Comparison of ENCODE assay signal across 14 cellular contexts in the genomic region with DNA sequence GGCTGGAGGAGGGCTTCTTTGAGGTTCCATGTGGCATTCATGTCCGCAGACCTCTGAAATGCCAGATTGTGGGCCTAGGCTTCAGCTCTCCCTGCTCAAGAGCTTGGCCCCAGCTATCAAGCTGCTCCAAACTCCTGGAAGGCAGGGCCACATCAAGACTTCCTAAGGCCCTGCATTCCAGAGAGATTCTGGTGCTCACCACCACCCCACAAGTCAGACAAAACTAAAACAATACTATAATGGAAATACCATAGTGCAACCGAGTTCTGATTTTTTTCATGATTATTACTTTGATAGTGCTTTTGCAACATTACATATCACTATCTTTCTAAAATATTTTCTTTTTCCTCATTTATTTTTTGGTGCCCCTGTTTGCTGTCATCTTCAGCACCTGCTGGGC.
DNase-seq lines count a peak whose midpoint lies in the region; ATAC-seq and TF ChIP-seq lines count a peak whose summit lies in the region.
"Had no signal": no experiment of that assay in that cellular context is flagged by ENCODE, and none has a peak within 500 bp of the region (broad histone marks: within the 10 kb centered on the region; RNA-seq: fewer than 3 reads in every experiment).

No MANE protein-coding gene starts in this region.

- H3K9me3 ChIP-seq in BLaER1 (peaks cover 40% of the 10 kb centered on the region), T-helper 17 cell (ENCODE audit: control insufficient read depth, low read length, poor library complexity, severe bottlenecking) (no peaks in the 10 kb centered on the region), prostate gland (no peaks in the 10 kb centered on the region), mammary epithelial cell (replicated peaks; ENCODE audit: insufficient read depth, low read length) (no peaks in the 10 kb centered on the region), H9 (ENCODE audit: control insufficient read depth, low read depth, low read length) (no peaks in the 10 kb centered on the region)
- H3K9me3 ChIP-seq in CD4-positive, alpha-beta T cell (ENCODE audit: control insufficient read depth, low read length): no peaks in the 10 kb centered on the region
- H3K9me3 ChIP-seq in naive thymus-derived CD4-positive, alpha-beta T cell (ENCODE audit: control insufficient read depth in 2 of 3, low read length in 3 of 3): no peaks in the 10 kb centered on the region

- H3K18ac ChIP-seq in H9 (ENCODE audit: insufficient read length, low read depth, low read length): no peak overlapping the region

- no peak overlapping the region for H2BK5ac ChIP-seq in H9 (ENCODE audit: insufficient read length, low read length)

- H3K27ac Mint-ChIP-seq in CD4-positive, alpha-beta T cell: no peak overlapping the region
- no peak overlapping the region for H3K27ac Mint-ChIP-seq in T-helper 17 cell
- peak overlapping the region in 2 of 9 donors; percentile 36 to 48 for H3K27ac Mint-ChIP-seq in naive thymus-derived CD4-positive, alpha-beta T cell
- no peak overlapping the region for H3K27ac Mint-ChIP-seq in H9

- intact Hi-C loops in CD4-positive, alpha-beta T cell (cut with DNase I, micrococcal nuclease): no loop called here
- intact Hi-C loops in naive thymus-derived CD4-positive, alpha-beta T cell (cut with micrococcal nuclease): no loop called here
- intact Hi-C loops in prostate gland (cut with DNase I): no loop called here
- intact Hi-C loops in mammary epithelial cell (cut with micrococcal nuclease): no loop called here

- H4K8ac ChIP-seq in H9 (replicated peaks; ENCODE audit: insufficient read length, low read depth, low read length): no peak overlapping the region

- H2BK120ac ChIP-seq in H9 (ENCODE audit: low read depth, low read length, poor library complexity, severe bottlenecking): no peak overlapping the region

- H2BK15ac ChIP-seq in H9 (ENCODE audit: low read depth, low read length): no peak overlapping the region

- dilution Hi-C loops in mammary epithelial cell (cut with HindIII; ENCODE audit: low sequenced_read_pairs): no loop called here

- POLR2A ChIA-PET in CD4-positive, alpha-beta T cell (lab: Charles Lee): interaction anchor here (1.0 to 1.5 kb wide), 2 partner anchors 99 to 101 kb away, joined by 3 to 4 read pairs; no protein-coding TSS in a partner anchor
- POLR2A ChIA-PET in naive thymus-derived CD4-positive, alpha-beta T cell (lab: Charles Lee): no interaction called here

- H3T11ph ChIP-seq in H9 (ENCODE audit: low read length): no peak overlapping the region

- ATAC-seq in CD4-positive, alpha-beta T cell (ENCODE audit: poor library complexity): no peak
- no peak for ATAC-seq in T-helper 17 cell
- no peak for ATAC-seq in naive thymus-derived CD4-positive, alpha-beta T cell
- ATAC-seq: A549 had no signal

- H3K27me3 ChIP-seq in BLaER1 (no peaks in the 10 kb centered on the region), prostate gland (replicated peaks; ENCODE audit: insufficient read depth) (no peaks in the 10 kb centered on the region), mammary epithelial cell (ENCODE audit: insufficient read depth, low read length) (no peaks in the 10 kb centered on the region), H9 (ENCODE audit: insufficient read depth, low read length) (no peaks in the 10 kb centered on the region)
- no peaks in the 10 kb centered on the region for H3K27me3 ChIP-seq in CD4-positive, alpha-beta T cell (ENCODE audit: control insufficient read depth, insufficient read depth, low read length)
- no peaks in the 10 kb centered on the region for H3K27me3 ChIP-seq in naive thymus-derived CD4-positive, alpha-beta T cell (ENCODE audit: control insufficient read depth in 2 of 2, insufficient read depth in 2 of 2, low read length in 2 of 2)

- in situ Hi-C loops in mammary epithelial cell (cut with MboI; ENCODE audit: low sequenced_read_pairs in 2 of 2): no loop called here

- H3K9me3 Mint-ChIP-seq in CD4-positive, alpha-beta T cell: peaks cover 3% of the 10 kb centered on the region
- H3K9me3 Mint-ChIP-seq in naive thymus-derived CD4-positive, alpha-beta T cell: peaks cover 0 to 16% (median 5%) of the 10 kb centered on the region in 11 donors
- H3K9me3 Mint-ChIP-seq in H9: peaks cover 8 to 9% of the 10 kb centered on the region in 2 experiments

- H2BK12ac ChIP-seq in H9 (ENCODE audit: insufficient read length, low read depth, low read length): no peak overlapping the region

- 79% methylated on average over 2 of the region's 2 CpGs for WGBS in prostate gland
- 93% methylated on average over 2 of the region's 2 CpGs for WGBS in mammary epithelial cell (ENCODE audit: low coverage, missing lambda C conversion rate)
- no CpG with 5 or more reads among the region's 2 CpGs for WGBS in H9 (ENCODE audit: extremely low coverage, insufficient read length, low lambda C conversion rate)

- CTCF ChIA-PET in CD4-positive, alpha-beta T cell (lab: Charles Lee): interaction anchor here (0.5 to 1.1 kb wide), 2 partner anchors 20 to 21 kb away, joined by 3 read pairs; no protein-coding TSS in a partner anchor
- CTCF ChIA-PET in naive thymus-derived CD4-positive, alpha-beta T cell (lab: Charles Lee): no interaction called here
- CTCF ChIA-PET in mammary epithelial cell (lab: Charles Lee; ENCODE audit: low non-redundant PET): no interaction called here

- H2AK5ac ChIP-seq in H9 (ENCODE audit: insufficient read length, low read length): no peak overlapping the region

- no peak overlapping the region for H3K4ac ChIP-seq in H9 (ENCODE audit: low read depth, low read length)

- H2BK20ac ChIP-seq in H9 (ENCODE audit: low read depth, low read length, poor library complexity, severe bottlenecking): no peak overlapping the region

- H4K20me1 ChIP-seq in BLaER1: no peaks in the 10 kb centered on the region
- no peaks in the 10 kb centered on the region for H4K20me1 ChIP-seq in mammary epithelial cell (ENCODE audit: insufficient read depth, low read length)
- no peaks in the 10 kb centered on the region for H4K20me1 ChIP-seq in H9 (ENCODE audit: control insufficient read depth, insufficient read depth, insufficient read length)

- peak overlapping the region; percentile 96 for H3K27ac ChIP-seq in BLaER1
- H3K27ac ChIP-seq in CD4-positive, alpha-beta T cell (ENCODE audit: low read depth, low read length): no peak overlapping the region
- no peak overlapping the region for H3K27ac ChIP-seq in naive thymus-derived CD4-positive, alpha-beta T cell (ENCODE audit: low read depth, low read length)
- H3K27ac ChIP-seq in prostate gland: no peak overlapping the region
- H3K27ac ChIP-seq in mammary epithelial cell (ENCODE audit: insufficient read depth, low read depth, low read length): no peak overlapping the region
- H3K27ac ChIP-seq in H9 (ENCODE audit: insufficient read length, low read depth, low read length): no peak overlapping the region
- H3K27ac ChIP-seq: A549, C4-2B had no signal

- H3K4me1 ChIP-seq in BLaER1: peaks cover 57% of the 10 kb centered on the region
- peaks cover 9 to 14% of the 10 kb centered on the region in 2 donors for H3K4me1 ChIP-seq in naive thymus-derived CD4-positive, alpha-beta T cell (ENCODE audit: control insufficient read depth in 2 of 2, insufficient read depth in 2 of 2, low read length in 2 of 2)
- H3K4me1 ChIP-seq in prostate gland (replicated peaks): no peaks in the 10 kb centered on the region
- H3K4me1 ChIP-seq in mammary epithelial cell (ENCODE audit: insufficient read depth, low read length): no peaks in the 10 kb centered on the region
- H3K4me1 ChIP-seq in H9 (ENCODE audit: insufficient read depth, low read length): no peaks in the 10 kb centered on the region
- H3K4me1 ChIP-seq: A549 had no signal

- H3K36me3 ChIP-seq in BLaER1: no peaks in the 10 kb centered on the region
- H3K36me3 ChIP-seq in naive thymus-derived CD4-positive, alpha-beta T cell (ENCODE audit: control insufficient read depth in 2 of 3, insufficient read depth in 3 of 3, low read length in 3 of 3): no peaks in the 10 kb centered on the region
- no peaks in the 10 kb centered on the region for H3K36me3 ChIP-seq in prostate gland
- no peaks in the 10 kb centered on the region for H3K36me3 ChIP-seq in mammary epithelial cell (ENCODE audit: insufficient read depth, low read length)

- no peaks in the 10 kb centered on the region for H3K36me3 Mint-ChIP-seq in CD4-positive, alpha-beta T cell (ENCODE audit: low read depth)
- H3K36me3 Mint-ChIP-seq in T-helper 17 cell (ENCODE audit: low read depth) (peaks cover 5% of the 10 kb centered on the region), H9 (ENCODE audit: insufficient read depth in 1 of 3, low read depth in 3 of 3) (peaks cover 0 to 8% (median 0%) of the 10 kb centered on the region in 3 experiments; a peak in 3 of 7 replicates)
- H3K36me3 Mint-ChIP-seq in naive thymus-derived CD4-positive, alpha-beta T cell: peaks cover 0 to 5% (median 0%) of the 10 kb centered on the region in 5 donors

- peak overlapping the region; percentile 58 for H3K4me3 Mint-ChIP-seq in CD4-positive, alpha-beta T cell
- H3K4me3 Mint-ChIP-seq in T-helper 17 cell: peak overlapping the region; percentile 69
- peak overlapping the region in 8 of 10 donors; percentile 20 to 73 (median 54) for H3K4me3 Mint-ChIP-seq in naive thymus-derived CD4-positive, alpha-beta T cell
- no peak overlapping the region for H3K4me3 Mint-ChIP-seq in H9

- H4K91ac ChIP-seq in H9 (ENCODE audit: insufficient read length, low read depth, low read length): no peak overlapping the region

- H3K27me3 Mint-ChIP-seq in CD4-positive, alpha-beta T cell: peaks cover 10% of the 10 kb centered on the region
- H3K27me3 Mint-ChIP-seq in T-helper 17 cell: peaks cover 28% of the 10 kb centered on the region
- H3K27me3 Mint-ChIP-seq in naive thymus-derived CD4-positive, alpha-beta T cell: peaks cover 0 to 22% (median 9%) of the 10 kb centered on the region in 5 donors
- H3K27me3 Mint-ChIP-seq in H9 (ENCODE audit: low read depth): peaks cover 14% of the 10 kb centered on the region

- H2AFZ ChIP-seq in mammary epithelial cell (ENCODE audit: low read depth, low read length) (no peak overlapping the region), H9 (ENCODE audit: low read length) (no peak overlapping the region)

- no peak overlapping the region for H3K23ac ChIP-seq in H9 (ENCODE audit: insufficient read length, low read depth, low read length)

- no peak for DNase-seq in CD4-positive, alpha-beta T cell
- DNase-seq in T-helper 17 cell (no peak), prostate gland (ENCODE audit: low spot score) (no peak), mammary epithelial cell (no peak), middle frontal gyrus (ENCODE audit: extremely low spot score, low spot score) (no peak), H9 (no peak)
- DNase-seq in naive thymus-derived CD4-positive, alpha-beta T cell: no peak
- DNase-seq: AML-193, NCI-H1048, NCI-H1694 treated with DMSO at 0.1 percent for 48 hours, NCI-H226 had no signal

- no peak overlapping the region for H4K5ac ChIP-seq in H9 (ENCODE audit: insufficient read length, low read depth, low read length)

- H3K79me2 ChIP-seq in mammary epithelial cell (ENCODE audit: insufficient read depth, low read length): no peaks in the 10 kb centered on the region
- H3K79me2 ChIP-seq in H9 (ENCODE audit: insufficient read depth, low read length): no peaks in the 10 kb centered on the region

- peaks cover 17% of the 10 kb centered on the region for H3K4me1 Mint-ChIP-seq in CD4-positive, alpha-beta T cell (ENCODE audit: low read depth)
- H3K4me1 Mint-ChIP-seq in T-helper 17 cell (peaks cover 11% of the 10 kb centered on the region), H9 (peaks cover 4 to 13% of the 10 kb centered on the region in 2 experiments)
- peaks cover 4 to 17% (median 16%) of the 10 kb centered on the region in 7 donors for H3K4me1 Mint-ChIP-seq in naive thymus-derived CD4-positive, alpha-beta T cell

- no peak for TF ChIP-seq CTCF in CD4-positive, alpha-beta T cell (IDR thresholded peaks at IDR 0.05)
- no peak for TF ChIP-seq CTCF in prostate gland (IDR thresholded peaks at IDR 0.05)
- no peak for TF ChIP-seq CTCF in mammary epithelial cell (conservative IDR thresholded peaks at IDR 0.05 in 1 of 2, IDR thresholded peaks at IDR 0.05 in 1 of 2; ENCODE audit: extremely low read depth in 1 of 2, insufficient read depth in 1 of 2, low read depth in 1 of 2, low read length in 2 of 2)
- no peak for TF ChIP-seq CTCF in H9 (conservative IDR thresholded peaks at IDR 0.05)

- no peak for TF ChIP-seq POLR2A in prostate gland (IDR thresholded peaks at IDR 0.05)

- no peak overlapping the region for H3K4me3 ChIP-seq in BLaER1
- H3K4me3 ChIP-seq in naive thymus-derived CD4-positive, alpha-beta T cell (ENCODE audit: low read length): no peak overlapping the region
- H3K4me3 ChIP-seq in prostate gland: no peak overlapping the region
- no peak overlapping the region for H3K4me3 ChIP-seq in mammary epithelial cell (replicated peaks in 1 of 3; ENCODE audit: insufficient read depth in 1 of 3, low read depth in 2 of 3, low read length in 3 of 3)
- H3K4me3 ChIP-seq: A549 had no signal

- no peak overlapping the region for H3K56ac ChIP-seq in H9 (ENCODE audit: insufficient read length, low read depth, low read length)

- no peaks in the 10 kb centered on the region for H3K79me1 ChIP-seq in H9 (ENCODE audit: insufficient read depth, low read depth, low read length, poor library complexity, severe bottlenecking)

- no peaks in the 10 kb centered on the region for H3K23me2 ChIP-seq in H9 (ENCODE audit: insufficient read length, low read depth, low read length, poor library complexity, severe bottlenecking)

- H3K4me2 ChIP-seq in BLaER1 (peak overlapping the region; percentile 90), mammary epithelial cell (ENCODE audit: insufficient read depth, low read depth, low read length) (no peak overlapping the region), H9 (ENCODE audit: insufficient read depth, insufficient read length, low read length) (no peak overlapping the region)
- H3K4me2 ChIP-seq: A549 had no signal

- H3K9ac ChIP-seq in BLaER1: peak overlapping the region; percentile 83; the same call in 1 of the 2 replicates
- no peak overlapping the region for H3K9ac ChIP-seq in mammary epithelial cell (ENCODE audit: insufficient read depth, low read length)
- no peak overlapping the region for H3K9ac ChIP-seq in H9 (ENCODE audit: extremely low read depth, insufficient read length, low read length)

- no TSS peak for BruUV-seq in mammary epithelial cell (replicated peaks; lab: Mats Ljungman, UMichigan)

- H3K14ac ChIP-seq in H9 (ENCODE audit: insufficient read depth, low read length): no peak overlapping the region

Comparison
In these comparisons a context has a peak if more than half of its experiments do, and no peak if none do; other contexts are left out.
1. H3K4me3 Mint-ChIP-seq: peak in CD4-positive, alpha-beta T cell (single experiment), T-helper 17 cell (single experiment) and naive thymus-derived CD4-positive, alpha-beta T cell (8 of 10); none in H9 (0 of 2).